14 cellular contexts compared by ENCODE assay signal in the genomic region with DNA sequence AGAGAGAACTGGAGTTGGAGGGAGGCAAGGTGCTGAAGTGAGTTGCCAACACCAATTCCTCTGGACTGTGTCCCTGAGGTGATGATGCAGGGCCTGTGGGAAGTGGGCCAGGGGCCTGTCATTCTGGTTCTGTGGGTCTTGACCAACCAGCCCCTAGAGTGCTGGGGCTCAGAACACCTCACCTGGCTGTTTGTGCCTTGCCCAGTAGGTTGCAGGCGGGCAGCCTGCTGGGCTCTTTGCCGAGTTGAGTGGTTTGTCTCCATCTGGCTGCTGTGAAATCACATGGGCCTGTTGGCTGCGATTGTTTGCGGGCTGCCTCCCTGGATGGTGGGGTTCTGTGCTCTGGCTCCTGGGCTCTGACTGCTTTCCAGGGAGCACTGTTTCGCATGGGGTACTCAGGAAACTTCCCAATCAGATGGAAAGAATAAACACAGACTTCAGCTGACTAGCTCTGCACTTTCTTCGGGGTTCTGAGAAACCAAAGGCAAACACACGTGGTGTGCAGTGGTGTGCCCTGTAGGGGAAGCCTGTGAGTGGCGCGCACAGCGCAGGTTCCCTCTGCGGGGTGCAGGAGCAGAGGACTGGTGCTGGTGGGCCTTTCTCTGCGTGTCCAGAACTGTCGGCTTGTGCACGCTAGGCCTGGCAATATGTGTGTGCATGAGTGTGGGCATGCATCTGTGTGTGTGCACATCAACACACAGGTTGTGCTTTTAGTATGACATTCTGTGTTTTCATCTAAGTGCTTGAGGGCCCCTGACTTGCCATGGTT.
DNase-seq lines count a peak whose midpoint lies in the region; ATAC-seq, FAIRE-seq and TF ChIP-seq lines count a peak whose summit lies in the region.
"Had no signal": no experiment of that assay in that cellular context is flagged by ENCODE, and none has a peak within 500 bp of the region (broad histone marks: within the 10 kb centered on the region; RNA-seq: fewer than 3 reads in every experiment).

No MANE protein-coding gene starts in this region.

- H3K36me3 ChIP-seq in breast epithelium (no peaks in the 10 kb centered on the region), mammary epithelial cell (ENCODE audit: insufficient read depth, low read length) (no peaks in the 10 kb centered on the region), lower lobe of right lung (no peaks in the 10 kb centered on the region), transverse colon (no peaks in the 10 kb centered on the region)

- H3K79me2 ChIP-seq in mammary epithelial cell (ENCODE audit: insufficient read depth, low read length) = no peaks in the 10 kb centered on the region

- H3K4me1 ChIP-seq in breast epithelium = peaks cover 0 to 12% of the 10 kb centered on the region in 2 donors
- peaks cover 17% of the 10 kb centered on the region for H3K4me1 ChIP-seq in mammary epithelial cell (ENCODE audit: insufficient read depth, low read length)
- peaks cover 17% of the 10 kb centered on the region for H3K4me1 ChIP-seq in lower lobe of right lung
- H3K4me1 ChIP-seq in transverse colon = peaks cover 4 to 38% (median 11%) of the 10 kb centered on the region in 4 donors

- TF ChIP-seq POLR2A in breast epithelium (IDR thresholded peaks at IDR 0.05) (no peak), transverse colon (IDR thresholded peaks at IDR 0.05) (no peak)

- H3K9me3 ChIP-seq in breast epithelium (no peaks in the 10 kb centered on the region), mammary epithelial cell (replicated peaks; ENCODE audit: insufficient read depth, low read length) (no peaks in the 10 kb centered on the region), lower lobe of right lung (no peaks in the 10 kb centered on the region), transverse colon (no peaks in the 10 kb centered on the region)

- peak; percentile 87 for ATAC-seq in lower lobe of right lung
- ATAC-seq in GM18867 (IDR thresholded peaks at IDR 0.05; ENCODE audit: unreplicated experiment) = no peak

- CTCF ChIA-PET in mammary epithelial cell (lab: Charles Lee; ENCODE audit: low non-redundant PET) = no interaction called here

- WGBS in mammary epithelial cell (ENCODE audit: low coverage, missing lambda C conversion rate) = 84% methylated on average over 7 of the region's 14 CpGs
- 71% methylated on average over 12 of the region's 14 CpGs; no CpG with 5 or more reads in 1 of the 2 donors for WGBS in transverse colon (ENCODE audit: low coverage in 1 of 2), 2 donors

- no peak overlapping the region for H2AFZ ChIP-seq in mammary epithelial cell (ENCODE audit: low read depth, low read length)

- dilution Hi-C loops in mammary epithelial cell (cut with HindIII; ENCODE audit: low sequenced_read_pairs) = no loop called here

- H3K27me3 ChIP-seq in breast epithelium (no peaks in the 10 kb centered on the region), mammary epithelial cell (ENCODE audit: insufficient read depth, low read length) (peaks cover 32% of the 10 kb centered on the region), lower lobe of right lung (ENCODE audit: low read depth) (no peaks in the 10 kb centered on the region), transverse colon (no peaks in the 10 kb centered on the region)

- H4K20me1 ChIP-seq in mammary epithelial cell (ENCODE audit: insufficient read depth, low read length) = no peaks in the 10 kb centered on the region

- DNase-seq in breast epithelium (ENCODE audit: low spot score in 2 of 2) (peak; percentile 83 to 92), mammary epithelial cell (no peak), cerebellar cortex (ENCODE audit: low spot score) (peak; percentile 64), lower lobe of right lung (peak; percentile 86), transverse colon (peak; percentile 45), NCI-H1048 (lab: John Stamatoyannopoulos, UW) (no peak), RCC 7860 (ENCODE audit: low spot score) (no peak)
- DNase-seq: activated naive CD4-positive, alpha-beta T cell treated with anti-CD3 and anti-CD28 coated beads, Interleukin-2, amount 50 U/mL, for 16 hours; GOT3; Karpas-422; NCI-H345; stimulated activated CD4-positive, alpha-beta T cell treated with anti-CD3 and anti-CD28 coated beads, Interleukin-12 subunit alpha, Interleukin-12 subunit beta, amount 100 ng/mL, for 4 hours had no signal

- no peak overlapping the region for H3K4me3 ChIP-seq in breast epithelium
- H3K4me3 ChIP-seq in mammary epithelial cell (replicated peaks in 1 of 3; ENCODE audit: insufficient read depth in 1 of 3, low read depth in 2 of 3, low read length in 3 of 3) = no peak overlapping the region
- no peak overlapping the region for H3K4me3 ChIP-seq in lower lobe of right lung
- no peak overlapping the region for H3K4me3 ChIP-seq in transverse colon

- in situ Hi-C loops in mammary epithelial cell (cut with MboI; ENCODE audit: low sequenced_read_pairs in 2 of 2) = no loop called here
- in situ Hi-C loops in transverse colon (cut with MboI; ENCODE audit: low pct_ligation_motif_present in 1 of 4, low pct_unique_long_range_greater_than_20kb in 1 of 4, low sequenced_read_pairs in 3 of 4) = no loop called here

- peak overlapping the region; percentile 75 to 77 for H3K27ac ChIP-seq in breast epithelium
- no peak overlapping the region for H3K27ac ChIP-seq in mammary epithelial cell (ENCODE audit: insufficient read depth, low read depth, low read length)
- H3K27ac ChIP-seq in lower lobe of right lung = no peak overlapping the region
- H3K27ac ChIP-seq in transverse colon = peak overlapping the region; percentile 11 to 57 (median 52)

- intact Hi-C loops in breast epithelium (cut with DNase I; ENCODE audit: low total_unique reads) (no loop called here), mammary epithelial cell (cut with micrococcal nuclease) (no loop called here), lower lobe of right lung (cut with DNase I) (no loop called here), transverse colon (cut with DNase I; ENCODE audit: low total_unique reads) (no loop called here)

- no peak overlapping the region for H3K4me2 ChIP-seq in mammary epithelial cell (ENCODE audit: insufficient read depth, low read depth, low read length)

- no peak for FAIRE-seq in RCC 7860 (lab: Jason Lieb, UNC)
- FAIRE-seq: frontal cortex had no signal

- no TSS peak for BruUV-seq in mammary epithelial cell (replicated peaks; lab: Mats Ljungman, UMichigan)

- no peak for TF ChIP-seq CTCF in breast epithelium (IDR thresholded peaks at IDR 0.05)
- TF ChIP-seq CTCF in mammary epithelial cell (conservative IDR thresholded peaks at IDR 0.05 in 1 of 2, IDR thresholded peaks at IDR 0.05 in 1 of 2; ENCODE audit: extremely low read depth in 1 of 2, insufficient read depth in 1 of 2, low read depth in 1 of 2, low read length in 2 of 2) = no peak
- no peak for TF ChIP-seq CTCF in lower lobe of right lung (IDR thresholded peaks at IDR 0.05)
- TF ChIP-seq CTCF in transverse colon (IDR thresholded peaks at IDR 0.05) = no peak

- H3K9ac ChIP-seq in mammary epithelial cell (ENCODE audit: insufficient read depth, low read length) = no peak overlapping the region

- TF ChIP-seq EP300 in transverse colon (IDR thresholded peaks at IDR 0.05; ENCODE audit: low read depth) = no peak

Comparison
In these comparisons a context has a peak if more than half of its experiments do, and no peak if none do; other contexts are left out.
1. DNase-seq: peak in breast epithelium (2 of 2), cerebellar cortex (single experiment), lower lobe of right lung (single experiment) and transverse colon (single experiment); none in mammary epithelial cell (single experiment), NCI-H1048 (single experiment) and RCC 7860 (single experiment).
2. H3K27ac ChIP-seq: peak in breast epithelium (2 of 2) and transverse colon (4 of 4); none in mammary epithelial cell (single experiment) and lower lobe of right lung (single experiment).